15 cellular contexts compared by ENCODE assay signal in genomic region chr5:147673276-147673675, GRCh38.
DNase-seq lines count a peak whose midpoint lies in the region; ATAC-seq lines count a peak whose summit lies in the region.
"Had no signal": no experiment of that assay in that cellular context is flagged by ENCODE, and none has a peak within 500 bp of the region (broad histone marks: within the 10 kb centered on the region; RNA-seq: fewer than 3 reads in every experiment).

No MANE protein-coding gene starts in this region.

- DNase-seq in COR-L47 (lab: John Stamatoyannopoulos, UW): peak; percentile 16
- peak; percentile 79 for DNase-seq in NCI-H1092 treated with DMSO at 0.1 percent for 48 hours (lab: John Stamatoyannopoulos, UW)
- DNase-seq in NCI-H69 (lab: John Stamatoyannopoulos, UW): peak; percentile 97
- peak; percentile 54 for DNase-seq in medulla oblongata (ENCODE audit: extremely low spot score)
- DNase-seq in DMS114 treated with DMSO at 0.1 percent for 48 hours (lab: John Stamatoyannopoulos, UW; ENCODE audit: unreplicated experiment): no peak
- no peak for DNase-seq in middle frontal gyrus (ENCODE audit: extremely low spot score, low spot score)
- DNase-seq: activated effector memory CD4-positive, alpha-beta T cell treated with Interleukin-2 at 50 U/mL for 16 hours; CD8-positive, alpha-beta memory T cell; colonic mucosa; kidney glomerular epithelial cell; stimulated activated CD4-positive, alpha-beta T cell treated with anti-CD3 and anti-CD28 coated beads, Interleukin-4, amount 100 ng/mL, for 1 hour; stimulated activated naive CD4-positive, alpha-beta T cell; testis had no signal

- no peak for ATAC-seq in HG03108 (IDR thresholded peaks at IDR 0.05; ENCODE audit: unreplicated experiment)
- ATAC-seq: GM23338 had no signal

Comparison
In these comparisons a context has a peak if more than half of its experiments do, and no peak if none do; other contexts are left out.
1. DNase-seq: peak in COR-L47 (single experiment), NCI-H1092 treated with DMSO at 0.1 percent for 48 hours (single experiment), NCI-H69 (single experiment) and medulla oblongata (single experiment); none in DMS114 treated with DMSO at 0.1 percent for 48 hours (single experiment) and middle frontal gyrus (single experiment).